In genomic region chr1:243508964-243509363, GRCh38 we compare ENCODE assay signal across 18 cellular contexts.
A peak's percentile ranks its signal among the peaks of the same experiment; 100 is the strongest.
DNase-seq lines count a peak whose midpoint lies in the region; ATAC-seq and TF ChIP-seq lines count a peak whose summit lies in the region.
"Had no signal": no experiment of that assay in that cellular context is flagged by ENCODE, and none has a peak within 500 bp of the region (broad histone marks: within the 10 kb centered on the region; RNA-seq: fewer than 3 reads in every experiment).

No MANE protein-coding gene starts in this region.

- H3K4me3 Mint-ChIP-seq in activated CD8-positive, alpha-beta T cell treated with anti-CD3 and anti-CD28 coated beads, Interleukin-2, amount 10 ng/mL, durations not matched to agents 7 days and 5 days: peak overlapping the region; percentile 12
- H3K4me3 Mint-ChIP-seq in activated CD8-positive, alpha-beta T cell treated with anti-CD3 and anti-CD28 coated beads for 36 hours: no peak overlapping the region
- H3K4me3 Mint-ChIP-seq in effector memory CD8-positive, alpha-beta T cell: peak overlapping the region; percentile 71 to 73
- H3K4me3 Mint-ChIP-seq in natural killer cell treated with Interleukin-12 subunit alpha and Interleukin-12 subunit beta and Interleukin-15 and Interleukin-18, amount 100 ng/mL, for 72 hours: peak overlapping the region; percentile 78

- no peak for DNase-seq in activated CD8-positive, alpha-beta T cell treated with anti-CD3 and anti-CD28 coated beads, Interleukin-2, amount 10 ng/mL, durations not matched to agents 7 days and 5 days
- DNase-seq in activated CD8-positive, alpha-beta T cell treated with anti-CD3 and anti-CD28 coated beads for 36 hours: no peak
- DNase-seq in Jurkat, Clone E6-1 (ENCODE audit: low read depth, low spot score): peak; percentile 37
- no peak for DNase-seq in effector memory CD8-positive, alpha-beta T cell
- DNase-seq in natural killer cell treated with Interleukin-12 subunit alpha and Interleukin-12 subunit beta and Interleukin-15 and Interleukin-18, amount 100 ng/mL, for 72 hours (ENCODE audit: low spot score): no peak
- DNase-seq in activated gamma-delta T cell treated with Interleukin-2 at 50 U/mL for 16 hours (no peak), NOMO-1 (lab: John Stamatoyannopoulos, UW; ENCODE audit: unreplicated experiment in 2 of 2) (no peak), UCSD-AML1 (lab: John Stamatoyannopoulos, UW; ENCODE audit: unreplicated experiment) (no peak)
- DNase-seq: BE2C, DND-41, HCEC 1CT, NCI-H1436, NCI-H2029, NCI-H2171 treated with DMSO at 0.1 percent for 48 hours, NCI-H446 treated with DMSO at 0.1 percent for 48 hours, NCI-H774 had no signal

- TF ChIP-seq CTCF in activated CD8-positive, alpha-beta T cell treated with anti-CD3 and anti-CD28 coated beads for 36 hours (IDR thresholded peaks at IDR 0.05): no peak

- H3K27me3 Mint-ChIP-seq in activated CD8-positive, alpha-beta T cell treated with anti-CD3 and anti-CD28 coated beads, Interleukin-2, amount 10 ng/mL, durations not matched to agents 7 days and 5 days (ENCODE audit: low read depth): no peaks in the 10 kb centered on the region
- H3K27me3 Mint-ChIP-seq in activated CD8-positive, alpha-beta T cell treated with anti-CD3 and anti-CD28 coated beads for 36 hours: no peaks in the 10 kb centered on the region
- H3K27me3 Mint-ChIP-seq in effector memory CD8-positive, alpha-beta T cell: no peaks in the 10 kb centered on the region
- H3K27me3 Mint-ChIP-seq in natural killer cell treated with Interleukin-12 subunit alpha and Interleukin-12 subunit beta and Interleukin-15 and Interleukin-18, amount 100 ng/mL, for 72 hours: no peaks in the 10 kb centered on the region

- H3K36me3 Mint-ChIP-seq in activated CD8-positive, alpha-beta T cell treated with anti-CD3 and anti-CD28 coated beads, Interleukin-2, amount 10 ng/mL, durations not matched to agents 7 days and 5 days (ENCODE audit: low read depth): peaks cover 13% of the 10 kb centered on the region
- peaks cover 20% of the 10 kb centered on the region for H3K36me3 Mint-ChIP-seq in activated CD8-positive, alpha-beta T cell treated with anti-CD3 and anti-CD28 coated beads for 36 hours (ENCODE audit: low read depth)
- H3K36me3 Mint-ChIP-seq in effector memory CD8-positive, alpha-beta T cell (ENCODE audit: insufficient read depth): peaks cover 44% of the 10 kb centered on the region
- H3K36me3 Mint-ChIP-seq in natural killer cell treated with Interleukin-12 subunit alpha and Interleukin-12 subunit beta and Interleukin-15 and Interleukin-18, amount 100 ng/mL, for 72 hours: peaks cover 20% of the 10 kb centered on the region

- H3K27ac Mint-ChIP-seq in activated CD8-positive, alpha-beta T cell treated with anti-CD3 and anti-CD28 coated beads, Interleukin-2, amount 10 ng/mL, durations not matched to agents 7 days and 5 days: peak overlapping the region; percentile 86
- H3K27ac Mint-ChIP-seq in activated CD8-positive, alpha-beta T cell treated with anti-CD3 and anti-CD28 coated beads for 36 hours: no peak overlapping the region
- H3K27ac Mint-ChIP-seq in effector memory CD8-positive, alpha-beta T cell: peak overlapping the region; percentile 47 to 91
- peak overlapping the region; percentile 69 to 75 for H3K27ac Mint-ChIP-seq in natural killer cell treated with Interleukin-12 subunit alpha and Interleukin-12 subunit beta and Interleukin-15 and Interleukin-18, amount 100 ng/mL, for 72 hours

- no peak overlapping the region for H3K4me3 ChIP-seq in Jurkat, Clone E6-1 (ENCODE audit: low read length)
- H3K4me3 ChIP-seq: GM12878, K562 had no signal

- H3K9me3 Mint-ChIP-seq in activated CD8-positive, alpha-beta T cell treated with anti-CD3 and anti-CD28 coated beads, Interleukin-2, amount 10 ng/mL, durations not matched to agents 7 days and 5 days (ENCODE audit: insufficient read depth): no peaks in the 10 kb centered on the region
- H3K9me3 Mint-ChIP-seq in activated CD8-positive, alpha-beta T cell treated with anti-CD3 and anti-CD28 coated beads for 36 hours: no peaks in the 10 kb centered on the region
- H3K9me3 Mint-ChIP-seq in effector memory CD8-positive, alpha-beta T cell: no peaks in the 10 kb centered on the region
- no peaks in the 10 kb centered on the region for H3K9me3 Mint-ChIP-seq in natural killer cell treated with Interleukin-12 subunit alpha and Interleukin-12 subunit beta and Interleukin-15 and Interleukin-18, amount 100 ng/mL, for 72 hours

- POLR2A ChIA-PET in activated CD8-positive, alpha-beta T cell treated with anti-CD3 and anti-CD28 coated beads, Interleukin-2, amount 10 ng/mL, durations not matched to agents 7 days and 5 days (lab: Charles Lee): no interaction called here
- POLR2A ChIA-PET in activated CD8-positive, alpha-beta T cell treated with anti-CD3 and anti-CD28 coated beads for 36 hours (lab: Charles Lee): no interaction called here

- H3K4me1 Mint-ChIP-seq in activated CD8-positive, alpha-beta T cell treated with anti-CD3 and anti-CD28 coated beads, Interleukin-2, amount 10 ng/mL, durations not matched to agents 7 days and 5 days (ENCODE audit: low read depth): peaks cover 34% of the 10 kb centered on the region
- H3K4me1 Mint-ChIP-seq in activated CD8-positive, alpha-beta T cell treated with anti-CD3 and anti-CD28 coated beads for 36 hours (ENCODE audit: low read depth): peaks cover 29% of the 10 kb centered on the region
- peaks cover 34 to 35% of the 10 kb centered on the region in 2 donors for H3K4me1 Mint-ChIP-seq in effector memory CD8-positive, alpha-beta T cell (ENCODE audit: low read depth in 2 of 2)
- H3K4me1 Mint-ChIP-seq in natural killer cell treated with Interleukin-12 subunit alpha and Interleukin-12 subunit beta and Interleukin-15 and Interleukin-18, amount 100 ng/mL, for 72 hours (ENCODE audit: low read depth in 2 of 2): peaks cover 44 to 52% of the 10 kb centered on the region in 2 donors

- intact Hi-C loops in activated CD8-positive, alpha-beta T cell treated with anti-CD3 and anti-CD28 coated beads for 36 hours (cut with micrococcal nuclease): no loop called here

- ATAC-seq in activated CD8-positive, alpha-beta T cell treated with anti-CD3 and anti-CD28 coated beads, Interleukin-2, amount 10 ng/mL, durations not matched to agents 7 days and 5 days: no peak
- ATAC-seq in activated CD8-positive, alpha-beta T cell treated with anti-CD3 and anti-CD28 coated beads for 36 hours: no peak
- ATAC-seq in effector memory CD8-positive, alpha-beta T cell (replicated peaks): no peak
- no peak for ATAC-seq in natural killer cell treated with Interleukin-12 subunit alpha and Interleukin-12 subunit beta and Interleukin-15 and Interleukin-18, amount 100 ng/mL, for 72 hours
- ATAC-seq: GM12878 had no signal

- CTCF ChIA-PET in activated CD8-positive, alpha-beta T cell treated with anti-CD3 and anti-CD28 coated beads, Interleukin-2, amount 10 ng/mL, durations not matched to agents 7 days and 5 days (lab: Charles Lee): no interaction called here
- CTCF ChIA-PET in activated CD8-positive, alpha-beta T cell treated with anti-CD3 and anti-CD28 coated beads for 36 hours (lab: Charles Lee): no interaction called here
